2 cellular contexts compared by ENCODE assay signal in the genomic region with DNA sequence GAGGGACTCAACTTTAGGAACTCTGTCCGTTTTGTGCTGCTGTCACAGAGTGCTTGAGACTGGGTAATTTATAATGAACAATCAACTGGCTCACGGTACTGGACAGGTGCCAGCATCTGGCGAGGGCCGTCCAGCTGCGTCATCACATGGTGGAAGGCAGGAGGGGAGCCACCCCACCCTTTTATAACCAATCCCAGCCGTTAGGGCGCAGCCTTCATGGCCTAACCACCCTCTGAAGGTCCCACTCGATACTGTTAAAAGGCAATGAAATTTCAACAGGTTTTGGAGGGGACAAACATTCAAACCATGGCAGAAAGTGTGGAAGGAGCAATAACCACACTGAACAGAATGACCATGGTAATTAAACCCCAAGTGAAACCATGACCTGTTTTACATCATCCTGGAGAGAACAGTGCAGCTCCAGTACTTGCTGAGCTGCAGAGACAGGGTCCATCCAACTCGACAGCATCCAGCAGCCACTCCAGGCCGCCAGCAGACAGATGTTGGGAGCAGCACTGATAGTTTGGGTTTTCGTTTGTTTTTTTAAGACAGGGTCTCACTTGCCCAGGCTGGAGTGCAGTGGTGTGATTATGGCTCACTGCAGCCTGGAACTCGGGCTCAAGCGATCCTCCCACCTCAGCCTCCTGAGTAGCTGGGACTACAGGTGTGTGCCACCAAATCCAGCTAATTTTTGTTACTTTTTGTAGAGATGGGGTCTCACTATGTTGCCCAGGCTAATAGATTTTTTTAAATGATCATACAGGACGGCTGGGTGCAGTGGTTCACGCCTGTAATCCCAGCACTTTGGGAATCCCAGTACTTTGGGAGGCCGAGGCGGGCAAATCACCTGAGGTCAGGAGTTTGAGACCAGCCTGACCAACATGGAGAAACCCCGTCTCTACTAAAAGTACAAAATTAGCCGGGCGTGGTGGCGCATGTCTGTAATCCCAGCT.
TF ChIP-seq lines count a peak whose summit lies in the region.

No MANE protein-coding gene starts in this region.

TF ChIP-seq in GM12891, 5 proteins besides CTCF, POLR2A, EP300 and RAD21 (continued from another document):
- TF ChIP-seq SPI1 (IDR thresholded peaks at IDR 0.05; ENCODE audit: low read depth, low read length) = no peak
- TF ChIP-seq POU2F2 (IDR thresholded peaks at IDR 0.05; ENCODE audit: low read depth, low read length) = no peak
- no peak for TF ChIP-seq PAX5 (IDR thresholded peaks at IDR 0.05; ENCODE audit: insufficient read depth, low read length, severe bottlenecking)
- no peak for TF ChIP-seq POLR2AphosphoS5 (IDR thresholded peaks at IDR 0.05; ENCODE audit: low read depth, low read length)

TF ChIP-seq in GM12878, 131 proteins besides CTCF, POLR2A, EP300 and RAD21:
- TF ChIP-seq ZNF384 (IDR thresholded peaks at IDR 0.05; ENCODE audit: borderline replicate concordance, low read depth, low read length) (no peak), EGR1 (IDR thresholded peaks at IDR 0.05; ENCODE audit: borderline replicate concordance in 1 of 2, low read depth in 2 of 2, low read length in 2 of 2) (no peak)
- TF ChIP-seq, protein P1, sequence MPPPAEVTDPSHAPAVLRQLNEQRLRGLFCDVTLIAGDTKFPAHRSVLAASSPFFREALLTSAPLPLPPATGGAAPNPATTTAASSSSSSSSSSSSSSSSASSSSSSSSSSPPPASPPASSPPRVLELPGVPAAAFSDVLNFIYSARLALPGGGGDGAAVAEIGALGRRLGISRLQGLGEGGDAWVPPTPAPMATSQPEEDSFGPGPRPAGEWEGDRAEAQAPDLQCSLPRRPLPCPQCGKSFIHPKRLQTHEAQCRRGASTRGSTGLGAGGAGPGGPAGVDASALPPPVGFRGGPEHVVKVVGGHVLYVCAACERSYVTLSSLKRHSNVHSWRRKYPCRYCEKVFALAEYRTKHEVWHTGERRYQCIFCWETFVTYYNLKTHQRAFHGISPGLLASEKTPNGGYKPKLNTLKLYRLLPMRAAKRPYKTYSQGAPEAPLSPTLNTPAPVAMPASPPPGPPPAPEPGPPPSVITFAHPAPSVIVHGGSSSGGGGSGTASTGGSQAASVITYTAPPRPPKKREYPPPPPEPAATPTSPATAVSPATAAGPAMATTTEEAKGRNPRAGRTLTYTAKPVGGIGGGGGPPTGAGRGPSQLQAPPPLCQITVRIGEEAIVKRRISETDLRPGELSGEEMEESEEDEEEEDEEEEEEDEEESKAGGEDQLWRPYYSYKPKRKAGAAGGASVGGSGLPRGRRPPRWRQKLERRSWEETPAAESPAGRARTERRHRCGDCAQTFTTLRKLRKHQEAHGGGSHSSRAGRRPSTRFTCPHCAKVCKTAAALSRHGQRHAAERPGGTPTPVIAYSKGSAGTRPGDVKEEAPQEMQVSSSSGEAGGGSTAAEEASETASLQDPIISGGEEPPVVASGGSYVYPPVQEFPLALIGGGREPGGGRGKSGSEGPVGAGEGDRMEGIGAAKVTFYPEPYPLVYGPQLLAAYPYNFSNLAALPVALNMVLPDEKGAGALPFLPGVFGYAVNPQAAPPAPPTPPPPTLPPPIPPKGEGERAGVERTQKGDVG (CRISPR knock-in tag; IDR thresholded peaks at IDR 0.05) = no peak
